ENCODE assay signal across 9 cellular contexts in genomic region chr1:192951961-192952460, GRCh38.
DNase-seq lines count a peak whose midpoint lies in the region; ATAC-seq, FAIRE-seq and TF ChIP-seq lines count a peak whose summit lies in the region.
"Had no signal": no experiment of that assay in that cellular context is flagged by ENCODE, and none has a peak within 500 bp of the region (broad histone marks: within the 10 kb centered on the region; RNA-seq: fewer than 3 reads in every experiment).

No MANE protein-coding gene starts in this region.

- ATAC-seq in GM19372 (IDR thresholded peaks at IDR 0.05; ENCODE audit: low read depth, unreplicated experiment) (peak; percentile 79), HG03342 (IDR thresholded peaks at IDR 0.05; ENCODE audit: unreplicated experiment) (peak; percentile 97), K562 (peak; percentile 47), sciatic nerve (peak; percentile 58)
- ATAC-seq: HCT116 had no signal

- POLR2A ChIA-PET in K562 (lab: Yijun Ruan, JAX) = interaction anchor here (0.8 to 1.1 kb wide), 4 partner anchors 25 to 142 kb away, joined by 3 read pairs; no protein-coding TSS in a partner anchor

- H3K27ac ChIP-seq in K562 (ENCODE audit: extremely low read depth, low read depth, low read length) = no peak overlapping the region

- no peak overlapping the region for H3K4me2 ChIP-seq in K562 (ENCODE audit: insufficient read depth, low read length)

- H2AFZ ChIP-seq in K562 (ENCODE audit: low read depth, low read length) = 0 out of 2 replicates have a peak overlapping the region, but pooled peaks have one; percentile 0

- H4K20me1 ChIP-seq in K562 (replicated peaks; ENCODE audit: control insufficient read depth, insufficient read depth, low read length) = no peaks in the 10 kb centered on the region

- TF ChIP-seq RAD21 in K562 (CRISPR knock-in tag; conservative IDR thresholded peaks at IDR 0.05 in 1 of 2, IDR thresholded peaks at IDR 0.05 in 1 of 2) = no peak

- no TSS peak for BruUV-seq in K562 (replicated peaks; lab: Mats Ljungman, UMichigan)

- 0 out of 5 replicates have a peak, but pooled peaks cover 0 to 4% of the 10 kb centered on the region in 2 experiments for H3K27me3 ChIP-seq in K562 (ENCODE audit: control insufficient read depth in 2 of 2, insufficient read depth in 2 of 2, low read length in 2 of 2)

- CTCF ChIA-PET in K562 (lab: Yijun Ruan, JAX; ENCODE audit: low intra/inter-chr PET ratio) = no interaction called here

- DNase-seq in AG10803 (ENCODE audit: low read depth) = peak; percentile 76
- DNase-seq in K562 (ENCODE audit: extremely low read depth in 1 of 4, low spot score in 3 of 4) = peak in 1 of 4 experiments; percentile 21
- no peak for DNase-seq in sciatic nerve (ENCODE audit: low spot score)
- DNase-seq in NCI-H1105 (lab: John Stamatoyannopoulos, UW) = no peak
- no peak for DNase-seq in GM19240 (ENCODE audit: insufficient read length, low spot score)
- no peak for DNase-seq in activated CD8-positive, alpha-beta memory T cell treated with anti-CD3 and anti-CD28 coated beads, Interleukin-2, amount 50 U/mL, for 4 hours

- H3K9me3 ChIP-seq in K562 (replicated peaks; ENCODE audit: control insufficient read depth, insufficient read depth, low read depth, low read length) = no peaks in the 10 kb centered on the region

- no peaks in the 10 kb centered on the region for H3K36me3 ChIP-seq in K562 (ENCODE audit: control insufficient read depth, insufficient read depth, low read length)

- TF ChIP-seq EP300 in K562 (IDR thresholded peaks at IDR 0.05; ENCODE audit: low read length) = no peak

- in situ Hi-C loops in K562 (cut with MboI) = no loop called here

- H3K9me1 ChIP-seq in K562 (ENCODE audit: control insufficient read depth, insufficient read depth, low read length) = no peaks in the 10 kb centered on the region

- TF ChIP-seq POLR2A in K562 (conservative IDR thresholded peaks at IDR 0.05) = no peak

- 29% methylated on average over 3 of the region's 3 CpGs for WGBS in K562 (ENCODE audit: insufficient coverage, low coverage, missing lambda C conversion rate)

- no peak overlapping the region for H3K9ac ChIP-seq in K562 (ENCODE audit: insufficient read depth in 1 of 2, low read depth in 2 of 2, low read length in 2 of 2)

- H3K4me3 ChIP-seq in AG10803 (ENCODE audit: low read length) = no peak overlapping the region
- no peak overlapping the region for H3K4me3 ChIP-seq in K562

- peak; percentile 44 for FAIRE-seq in K562 (lab: Jason Lieb, UNC)

- TF ChIP-seq CTCF in AG10803 (conservative IDR thresholded peaks at IDR 0.05; ENCODE audit: low read length) (no peak), K562 (IDR thresholded peaks at IDR 0.05 in 2 of 3, conservative IDR thresholded peaks at IDR 0.05 in 1 of 3; ENCODE audit: insufficient read depth in 2 of 3, low read depth in 1 of 3, low read length in 3 of 3) (no peak)

- H3K4me1 ChIP-seq in K562 (replicated peaks in 1 of 2; ENCODE audit: control insufficient read depth in 2 of 2, insufficient read depth in 2 of 2, low read length in 2 of 2) = peaks cover 0 to 5% of the 10 kb centered on the region in 2 experiments; a peak in 2 of 5 replicates

- H3K79me2 ChIP-seq in K562 (ENCODE audit: control insufficient read depth, insufficient read depth, low read length) = no peaks in the 10 kb centered on the region

- intact Hi-C loops in K562 (cut with micrococcal nuclease) = no loop called here
- intact Hi-C loops in sciatic nerve (cut with DNase I) = no loop called here

TF ChIP-seq in K562, 482 proteins besides CTCF, POLR2A, EP300 and RAD21 (continues in another document):
- peak; percentile 77 for TF ChIP-seq C11orf30 (IDR thresholded peaks at IDR 0.05; ENCODE audit: low read depth)
- no peak for TF ChIP-seq EP400 (IDR thresholded peaks at IDR 0.05)
- TF ChIP-seq ARID3A (IDR thresholded peaks at IDR 0.05; ENCODE audit: borderline replicate concordance, low read depth, low read length) = no peak
- TF ChIP-seq PKNOX1 (IDR thresholded peaks at IDR 0.05) = peak; percentile 45; the same call in 1 of the 2 replicates
- no peak for TF ChIP-seq TRIM25 (IDR thresholded peaks at IDR 0.05; ENCODE audit: borderline replicate concordance)
- peak; percentile 74; the same call in 1 of the 2 replicates for TF ChIP-seq MAFK (IDR thresholded peaks at IDR 0.05; ENCODE audit: low read length)
- TF ChIP-seq JUND (IDR thresholded peaks at IDR 0.05; ENCODE audit: borderline replicate concordance, low read depth, low read length) = peak; percentile 47; the same call in 1 of the 2 replicates
- peak; percentile 73; the same call in 2 of the 3 replicates for TF ChIP-seq JUND (tag; IDR thresholded peaks at IDR 0.05; ENCODE audit: borderline replicate concordance, low read depth, low read length)
- no peak for TF ChIP-seq ELK1 (CRISPR knock-in tag; IDR thresholded peaks at IDR 0.05)
- no peak for TF ChIP-seq MECOM (CRISPR knock-in tag; IDR thresholded peaks at IDR 0.05)
- TF ChIP-seq RBM17 (IDR thresholded peaks at IDR 0.05; ENCODE audit: borderline replicate concordance, low read depth, low read length) = no peak
- no peak for TF ChIP-seq NFRKB (IDR thresholded peaks at IDR 0.05; ENCODE audit: low read depth)
- TF ChIP-seq NR1H2 (CRISPR knock-in tag; IDR thresholded peaks at IDR 0.05) = no peak
- TF ChIP-seq BRD4 (IDR thresholded peaks at IDR 0.05) = no peak
- no peak for TF ChIP-seq PBX2 (CRISPR knock-in tag; IDR thresholded peaks at IDR 0.05; ENCODE audit: low read depth)
- TF ChIP-seq PBX2 (tag; conservative IDR thresholded peaks at IDR 0.05; ENCODE audit: low read depth) = peak; percentile 35; the same call in 1 of the 2 replicates
- peak; percentile 55 for TF ChIP-seq MAFG (tag; conservative IDR thresholded peaks at IDR 0.05)

Comparison
In these comparisons a context has a peak if more than half of its experiments do, and no peak if none do; other contexts are left out.
1. ATAC-seq: peak in every context shown above with its lines; median percentile 97 in HG03342; 79 in GM19372; 58 in sciatic nerve; 47 in K562.